Comparison of ENCODE assay signal across 8 cellular contexts in genomic region chr11:65556470-65557279, GRCh38. TPM values are rescaled to one million over a fixed set of nuclear protein-coding genes. Genes with fewer than 3 reads are reported as not detected.
A peak's percentile ranks its signal among the peaks of the same experiment; 100 is the strongest.
DNase-seq lines count a peak whose midpoint lies in the region; ATAC-seq and TF ChIP-seq lines count a peak whose summit lies in the region.

No MANE protein-coding gene starts in this region.

- H3K9me3 ChIP-seq in breast epithelium (no peaks in the 10 kb centered on the region), mesodermal cell (ENCODE audit: control insufficient read depth, low read length) (no peaks in the 10 kb centered on the region), upper lobe of right lung (no peaks in the 10 kb centered on the region)

- no peak for ATAC-seq in upper lobe of right lung

- H3K9me3 Mint-ChIP-seq in activated naive CD4-positive, alpha-beta T cell treated with anti-CD3 and anti-CD28 coated beads, Interleukin-2, amount 50 U/mL, for 24 hours = no peaks in the 10 kb centered on the region

- peak overlapping the region; percentile 93 for H3K27ac Mint-ChIP-seq in activated naive CD4-positive, alpha-beta T cell treated with anti-CD3 and anti-CD28 coated beads, Interleukin-2, amount 50 U/mL, for 24 hours

- H3K27me3 Mint-ChIP-seq in activated naive CD4-positive, alpha-beta T cell treated with anti-CD3 and anti-CD28 coated beads, Interleukin-2, amount 50 U/mL, for 24 hours = no peaks in the 10 kb centered on the region

- H3K27ac ChIP-seq in breast epithelium (peak overlapping the region; percentile 99), mesodermal cell (ENCODE audit: low read depth, low read length, severe bottlenecking) (no peak overlapping the region), upper lobe of right lung (peak overlapping the region; percentile 95)

- H3K36me3 Mint-ChIP-seq in activated naive CD4-positive, alpha-beta T cell treated with anti-CD3 and anti-CD28 coated beads, Interleukin-2, amount 50 U/mL, for 24 hours = peaks cover under 1% of the 10 kb centered on the region

- H3K4me1 ChIP-seq in breast epithelium = peaks cover 29 to 38% of the 10 kb centered on the region in 2 donors
- peaks cover 59% of the 10 kb centered on the region for H3K4me1 ChIP-seq in mesodermal cell (ENCODE audit: control insufficient read depth, insufficient read depth, low read length, poor library complexity, severe bottlenecking)
- H3K4me1 ChIP-seq in upper lobe of right lung = peaks cover 50% of the 10 kb centered on the region

- TF ChIP-seq POLR2A in breast epithelium (IDR thresholded peaks at IDR 0.05) = no peak

- WGBS in mesodermal cell (ENCODE audit: insufficient coverage in 2 of 2), 2 experiments = 88 to 92% methylated on average over 11 of the region's 12 CpGs

- H3K27me3 ChIP-seq in breast epithelium = no peaks in the 10 kb centered on the region
- no peaks in the 10 kb centered on the region for H3K27me3 ChIP-seq in upper lobe of right lung

- DNase-seq in activated naive CD4-positive, alpha-beta T cell (lab: John Stamatoyannopoulos, UW) = no peak
- DNase-seq in breast epithelium (ENCODE audit: low spot score in 2 of 2) = no peak
- DNase-seq in upper lobe of right lung = no peak
- no peak for DNase-seq in stimulated activated CD4-positive, alpha-beta T cell treated with anti-CD3 and anti-CD28 coated beads, Interleukin-2, amount 100 ng/mL, for 24 hours
- no peak for DNase-seq in ACHN
- no peak for DNase-seq in AG08396 (ENCODE audit: low spot score)

- peaks cover 68% of the 10 kb centered on the region for H3K4me1 Mint-ChIP-seq in activated naive CD4-positive, alpha-beta T cell treated with anti-CD3 and anti-CD28 coated beads, Interleukin-2, amount 50 U/mL, for 24 hours

- no peaks in the 10 kb centered on the region for H3K36me3 ChIP-seq in breast epithelium
- H3K36me3 ChIP-seq in mesodermal cell (ENCODE audit: control insufficient read depth, insufficient read depth, low read length) = no peaks in the 10 kb centered on the region
- no peaks in the 10 kb centered on the region for H3K36me3 ChIP-seq in upper lobe of right lung

- in situ Hi-C loops in ACHN (cut with HindIII; ENCODE audit: low pct_ligation_motif_present, low pct_unique_long_range_greater_than_20kb, low sequenced_read_pairs) = no loop called here

- TF ChIP-seq CTCF in breast epithelium (IDR thresholded peaks at IDR 0.05) (no peak), upper lobe of right lung (IDR thresholded peaks at IDR 0.05) (no peak)

- peak overlapping the region; percentile 87 for H3K4me3 Mint-ChIP-seq in activated naive CD4-positive, alpha-beta T cell treated with anti-CD3 and anti-CD28 coated beads, Interleukin-2, amount 50 U/mL, for 24 hours

- intact Hi-C loops in breast epithelium (cut with DNase I; ENCODE audit: low total_unique reads) = no loop called here
- intact Hi-C loops in upper lobe of right lung (cut with DNase I) = no loop called here

- H3K4me3 ChIP-seq in breast epithelium = peak overlapping the region; percentile 62 to 75 (median 71)
- peak overlapping the region; percentile 24 for H3K4me3 ChIP-seq in mesodermal cell (ENCODE audit: extremely low read depth, insufficient read depth, low read length, poor library complexity, severe bottlenecking)
- peak overlapping the region; percentile 63 for H3K4me3 ChIP-seq in upper lobe of right lung

RNA-seq across cellular contexts. Expression of gene LTBP3, which starts 1.5 kb away (rescaled TPM):
- 10 to 100 TPM; 63.0 to 98.9 (median 95.7) TPM for total RNA-seq in breast epithelium
- 24.9 TPM for polyA plus RNA-seq in mesodermal cell (2013, experiment 1 of 2)
- polyA plus RNA-seq in mesodermal cell (2013, experiment 2 of 2) = 23.5 TPM
- total RNA-seq in upper lobe of right lung = 128 TPM

RNA-seq across cellular contexts. Expression of gene ZNRD2, which starts 13.6 kb away (rescaled TPM):
- total RNA-seq in breast epithelium (10 to 100 TPM; 48.9 to 60.0 (median 59.4) TPM), upper lobe of right lung (24.0 TPM)
- 59.5 TPM for polyA plus RNA-seq in mesodermal cell (2013, experiment 1 of 2)
- 49.2 TPM for polyA plus RNA-seq in mesodermal cell (2013, experiment 2 of 2)

RNA-seq across cellular contexts. Expression of gene FAM89B, which starts 15.7 kb away (rescaled TPM):
- total RNA-seq in breast epithelium (10 to 100 TPM; 37.4 to 51.4 (median 40.8) TPM), upper lobe of right lung (44.1 TPM)
- polyA plus RNA-seq in mesodermal cell (2013, experiment 1 of 2) = 52.9 TPM
- polyA plus RNA-seq in mesodermal cell (2013, experiment 2 of 2) = 41.6 TPM

RNA-seq across cellular contexts. Expression of gene EHBP1L1, which starts 19.2 kb away (rescaled TPM):
- 10 to 100 TPM; 28.0 to 68.8 (median 33.4) TPM for total RNA-seq in breast epithelium
- 18.8 TPM for polyA plus RNA-seq in mesodermal cell (2013, experiment 1 of 2)
- 18.2 TPM for polyA plus RNA-seq in mesodermal cell (2013, experiment 2 of 2)
- 88.3 TPM for total RNA-seq in upper lobe of right lung

RNA-seq across cellular contexts. Expression of gene SCYL1, which starts 31.8 kb away (rescaled TPM):
- total RNA-seq in breast epithelium = 10 to 100 TPM; 74.1 to 83.4 (median 83.2) TPM
- polyA plus RNA-seq in mesodermal cell (2013, experiment 1 of 2) = 102 TPM
- 89.8 TPM for polyA plus RNA-seq in mesodermal cell (2013, experiment 2 of 2)
- 74.4 TPM for total RNA-seq in upper lobe of right lung
